8 cellular contexts compared by ENCODE assay signal in genomic region chr4:48780867-48781219, GRCh38. TPM values are rescaled to one million over a fixed set of nuclear protein-coding genes. Genes with fewer than 3 reads are reported as not detected.
DNase-seq lines count a peak whose midpoint lies in the region; FAIRE-seq and TF ChIP-seq lines count a peak whose summit lies in the region.

No MANE protein-coding gene starts in this region.

- DNase-seq in ELR (ENCODE audit: low read depth) (peak; percentile 57), NCI-H446 treated with DMSO at 0.1 percent for 48 hours (lab: John Stamatoyannopoulos, UW) (peak; percentile 57), left ventricle myocardium inferior (no peak), sigmoid colon (peak; percentile 67), cerebellum (ENCODE audit: low spot score) (no peak), RCC 7860 (ENCODE audit: low spot score) (no peak), NK-92 (lab: John Stamatoyannopoulos, UW; ENCODE audit: unreplicated experiment) (no peak)
- DNase-seq in activated gamma-delta T cell treated with anti-CD3 and anti-CD28 coated beads, Interleukin-2, amount 50 U/mL, for 16 hours (ENCODE audit: low read depth), result peak; percentile 21

- H3K4me1 ChIP-seq in left ventricle myocardium inferior, result peaks cover 49% of the 10 kb centered on the region
- peaks cover 0 to 33% (median 28%) of the 10 kb centered on the region in 4 donors for H3K4me1 ChIP-seq in sigmoid colon

- TF ChIP-seq POLR2A in sigmoid colon (IDR thresholded peaks at IDR 0.05), result no peak

- WGBS in sigmoid colon, 2 donors, result 1% methylated on average over 10 of the region's 10 CpGs

- TF ChIP-seq CTCF in left ventricle myocardium inferior (IDR thresholded peaks at IDR 0.05; ENCODE audit: borderline replicate concordance), result no peak
- TF ChIP-seq CTCF in sigmoid colon (IDR thresholded peaks at IDR 0.05), result no peak

- H3K27ac ChIP-seq in left ventricle myocardium inferior (replicated peaks), result peak overlapping the region; percentile 95
- peak overlapping the region; percentile 80 to 99 (median 90) for H3K27ac ChIP-seq in sigmoid colon

- H3K36me3 ChIP-seq in left ventricle myocardium inferior (no peaks in the 10 kb centered on the region), sigmoid colon (no peaks in the 10 kb centered on the region)

- H3K4me3 ChIP-seq in left ventricle myocardium inferior, result peak overlapping the region; percentile 97
- peak overlapping the region; percentile 41 to 96 (median 95) for H3K4me3 ChIP-seq in sigmoid colon

- H3K9me3 ChIP-seq in left ventricle myocardium inferior (replicated peaks), result no peaks in the 10 kb centered on the region
- no peaks in the 10 kb centered on the region for H3K9me3 ChIP-seq in sigmoid colon

- no peak for FAIRE-seq in RCC 7860 (lab: Jason Lieb, UNC)

- intact Hi-C loops in left ventricle myocardium inferior (cut with micrococcal nuclease) (no loop called here), sigmoid colon (cut with DNase I) (loop anchor here (2.0 to 5.0 kb wide), 3 partner anchors 129 to 440 kb away; partner anchors contain the start of gene SLAIN2)

- TF ChIP-seq EP300 in sigmoid colon (IDR thresholded peaks at IDR 0.05), result no peak

- H3K27me3 ChIP-seq in left ventricle myocardium inferior (ENCODE audit: low read depth) (no peaks in the 10 kb centered on the region), sigmoid colon (no peaks in the 10 kb centered on the region)

RNA-seq across cellular contexts. Expression of gene FRYL, which starts 0.8 kb away (rescaled TPM):
- total RNA-seq in left ventricle myocardium inferior, result 33.2 TPM
- 10 to 100 TPM; 44.9 to 72.4 (median 63.2) TPM for total RNA-seq in sigmoid colon
- polyA plus RNA-seq in sigmoid colon, result 10 to 100 TPM; 41.4 to 63.6 (median 41.6) TPM
- 141 TPM for total RNA-seq in cerebellum

RNA-seq across cellular contexts. Expression of gene OCIAD1, which starts 50.0 kb away (rescaled TPM):
- total RNA-seq in left ventricle myocardium inferior (129 TPM), sigmoid colon (100 to 1,000 TPM in 3 of 4 donors, 10 to 100 TPM in 1; 96.1 to 133 (median 110) TPM), cerebellum (116 TPM)
- polyA plus RNA-seq in sigmoid colon, result 100 to 1,000 TPM in 1 of 3 donors, 10 to 100 TPM in 2; 51.7 to 124 (median 69.4) TPM

Comparison
In these comparisons a context has a peak if more than half of its experiments do, and no peak if none do; other contexts are left out.
1. DNase-seq: peak in ELR (single experiment), NCI-H446 treated with DMSO at 0.1 percent for 48 hours (single experiment), activated gamma-delta T cell treated with anti-CD3 and anti-CD28 coated beads, Interleukin-2, amount 50 U/mL, for 16 hours (single experiment) and sigmoid colon (single experiment); none in left ventricle myocardium inferior (single experiment), cerebellum (single experiment), RCC 7860 (single experiment) and NK-92 (single experiment).